In genomic region chr4:1551211-1551610, GRCh38 we compare ENCODE assay signal across 1 cellular context.
TF ChIP-seq lines count a peak whose summit lies in the region.

No MANE protein-coding gene starts in this region.

TF ChIP-seq in H1, 55 proteins besides CTCF, POLR2A, EP300 and RAD21:
- no peak for TF ChIP-seq KDM4A (IDR thresholded peaks at IDR 0.05; ENCODE audit: low read depth, low read length, severe bottlenecking)
- TF ChIP-seq CHD7 (IDR thresholded peaks at IDR 0.05; ENCODE audit: insufficient replicate concordance, low read length): no peak
- TF ChIP-seq TBP (IDR thresholded peaks at IDR 0.05; ENCODE audit: low read depth, low read length): no peak
- no peak for TF ChIP-seq BRCA1 (IDR thresholded peaks at IDR 0.05; ENCODE audit: low read depth, low read length)
- no peak for TF ChIP-seq ASH2L (IDR thresholded peaks at IDR 0.05; ENCODE audit: low read length)
- no peak for TF ChIP-seq TCF12 (IDR thresholded peaks at IDR 0.05; ENCODE audit: low read depth, low read length)
- TF ChIP-seq ATF3 (IDR thresholded peaks at IDR 0.05; ENCODE audit: insufficient read depth, low read depth, low read length): no peak
- no peak for TF ChIP-seq E2F6 (IDR thresholded peaks at IDR 0.05)
- no peak for TF ChIP-seq RNF2 (IDR thresholded peaks at IDR 0.05; ENCODE audit: borderline replicate concordance, low read depth, low read length, missing control alignments, poor library complexity, severe bottlenecking)
- TF ChIP-seq SP1 (IDR thresholded peaks at IDR 0.05; ENCODE audit: low read depth, low read length): no peak
- TF ChIP-seq SAP30 (IDR thresholded peaks at IDR 0.05; ENCODE audit: insufficient read depth, insufficient replicate concordance, low read length): no peak
- no peak for TF ChIP-seq JUN (IDR thresholded peaks at IDR 0.05; ENCODE audit: low read depth, low read length)
- no peak for TF ChIP-seq BACH1 (IDR thresholded peaks at IDR 0.05; ENCODE audit: low read length)
- no peak for TF ChIP-seq ATF2 (IDR thresholded peaks at IDR 0.05; ENCODE audit: low read length)
- TF ChIP-seq KDM5A (IDR thresholded peaks at IDR 0.05; ENCODE audit: low read length): no peak
- no peak for TF ChIP-seq CEBPB (IDR thresholded peaks at IDR 0.05; ENCODE audit: low read depth, low read length)
- no peak for TF ChIP-seq SUZ12 (IDR thresholded peaks at IDR 0.05; ENCODE audit: low read length)
- TF ChIP-seq HDAC6 (IDR thresholded peaks at IDR 0.05; ENCODE audit: low read depth, low read length): no peak
- TF ChIP-seq SP4 (IDR thresholded peaks at IDR 0.05; ENCODE audit: low read length): no peak
